8 cellular contexts compared by ENCODE assay signal in genomic region chr1:241985787-241986186, GRCh38. TPM values are rescaled to one million over a fixed set of nuclear protein-coding genes. Genes with fewer than 3 reads are reported as not detected.
DNase-seq lines count a peak whose midpoint lies in the region; ATAC-seq lines count a peak whose summit lies in the region.

No MANE protein-coding gene starts in this region.

- H3K4me3 ChIP-seq in neuronal stem cell (ENCODE audit: low read length in 2 of 2) = no peak overlapping the region

- peak; percentile 60 for ATAC-seq in GM21367 (IDR thresholded peaks at IDR 0.05; ENCODE audit: unreplicated experiment)
- no peak for ATAC-seq in HG03097 (IDR thresholded peaks at IDR 0.05; ENCODE audit: low FRiP score, unreplicated experiment)

- H2BK12ac ChIP-seq in neuronal stem cell (ENCODE audit: low read length) = no peak overlapping the region

- H3K27me3 ChIP-seq in neuronal stem cell (ENCODE audit: control insufficient read depth in 3 of 3, insufficient read depth in 3 of 3, low read depth in 1 of 3, low read length in 3 of 3) = no peaks in the 10 kb centered on the region

- H3K4me1 ChIP-seq in neuronal stem cell (ENCODE audit: control insufficient read depth in 2 of 2, insufficient read depth in 1 of 2, low read depth in 1 of 2, low read length in 2 of 2) = peaks cover 0 to 2% of the 10 kb centered on the region in 2 donors

- H2BK120ac ChIP-seq in neuronal stem cell (ENCODE audit: low read depth, low read length) = no peak overlapping the region

- no peak overlapping the region for H3K27ac ChIP-seq in neuronal stem cell (replicated peaks; ENCODE audit: low read length)

- peak; percentile 40 for DNase-seq in NCI-H748 (lab: John Stamatoyannopoulos, UW; ENCODE audit: unreplicated experiment)
- DNase-seq in NCI-H748 treated with DMSO at 0.1 percent for 48 hours (lab: John Stamatoyannopoulos, UW) = no peak
- peak; percentile 29 for DNase-seq in NCI-H1694 treated with DMSO at 0.1 percent for 48 hours (lab: John Stamatoyannopoulos, UW)
- peak; percentile 24 for DNase-seq in cerebellar cortex (ENCODE audit: low spot score)
- peak; percentile 33 for DNase-seq in neuronal stem cell (ENCODE audit: low spot score)
- no peak for DNase-seq in activated CD4-positive, CD25-positive, alpha-beta regulatory T cell (lab: John Stamatoyannopoulos, UW)

- H3K18ac ChIP-seq in neuronal stem cell (ENCODE audit: low read length) = no peak overlapping the region

- H2BK15ac ChIP-seq in neuronal stem cell (ENCODE audit: low read length) = no peak overlapping the region

- no peak overlapping the region for H2BK5ac ChIP-seq in neuronal stem cell (ENCODE audit: low read length)

- H2AK5ac ChIP-seq in neuronal stem cell (ENCODE audit: low read depth, low read length) = no peak overlapping the region

- WGBS in neuronal stem cell (ENCODE audit: extremely low coverage in 2 of 2, insufficient read length in 2 of 2, insufficient replicate concordance in 1 of 2), 2 donors = no CpG with 5 or more reads among the region's 10 CpGs

- H3K23ac ChIP-seq in neuronal stem cell (ENCODE audit: low read depth, low read length, poor library complexity) = no peak overlapping the region

- no peaks in the 10 kb centered on the region for H3K9me3 ChIP-seq in neuronal stem cell (replicated peaks in 1 of 2; ENCODE audit: control insufficient read depth in 2 of 2, insufficient read depth in 1 of 2, low read depth in 1 of 2, low read length in 2 of 2)

- H3K36me3 ChIP-seq in neuronal stem cell (replicated peaks in 1 of 2; ENCODE audit: control insufficient read depth in 2 of 2, insufficient read depth in 2 of 2, low read length in 2 of 2) = no peaks in the 10 kb centered on the region

- H3K79me1 ChIP-seq in neuronal stem cell (ENCODE audit: low read depth, low read length) = no peaks in the 10 kb centered on the region

- no peak overlapping the region for H3K4me2 ChIP-seq in neuronal stem cell (ENCODE audit: insufficient read depth, low read length, poor library complexity, severe bottlenecking)

- H2AFZ ChIP-seq in neuronal stem cell (ENCODE audit: low read length) = no peak overlapping the region

- no peak overlapping the region for H3K4ac ChIP-seq in neuronal stem cell (ENCODE audit: low read length)

- no peak overlapping the region for H4K8ac ChIP-seq in neuronal stem cell (ENCODE audit: low read depth, low read length)

- H4K91ac ChIP-seq in neuronal stem cell (ENCODE audit: low read depth, low read length, poor library complexity) = no peak overlapping the region

- H3K14ac ChIP-seq in neuronal stem cell (ENCODE audit: low read length) = no peak overlapping the region

- no peak overlapping the region for H3K9ac ChIP-seq in neuronal stem cell (ENCODE audit: low read depth, low read length, poor library complexity)

RNA-seq across cellular contexts. Expression of gene MAP1LC3C, which starts 13.1 kb away (rescaled TPM):
- 0.24 TPM for polyA plus RNA-seq in neuronal stem cell (2013, experiment 1 of 2)
- polyA plus RNA-seq in neuronal stem cell (2013, experiment 2 of 2) = 0.29 TPM

RNA-seq across cellular contexts. Expression of gene BECN2, which starts 28.2 kb away (rescaled TPM):
- polyA plus RNA-seq in neuronal stem cell (2013, experiment 1 of 2) = not detected
- polyA plus RNA-seq in neuronal stem cell (2013, experiment 2 of 2) = not detected

Comparison
In these comparisons a context has a peak if more than half of its experiments do, and no peak if none do; other contexts are left out.
1. DNase-seq: peak in NCI-H748 (single experiment), NCI-H1694 treated with DMSO at 0.1 percent for 48 hours (single experiment), cerebellar cortex (single experiment) and neuronal stem cell (single experiment); none in NCI-H748 treated with DMSO at 0.1 percent for 48 hours (single experiment) and activated CD4-positive, CD25-positive, alpha-beta regulatory T cell (0 of 4).